ENCODE assay signal across 15 cellular contexts in the genomic region with DNA sequence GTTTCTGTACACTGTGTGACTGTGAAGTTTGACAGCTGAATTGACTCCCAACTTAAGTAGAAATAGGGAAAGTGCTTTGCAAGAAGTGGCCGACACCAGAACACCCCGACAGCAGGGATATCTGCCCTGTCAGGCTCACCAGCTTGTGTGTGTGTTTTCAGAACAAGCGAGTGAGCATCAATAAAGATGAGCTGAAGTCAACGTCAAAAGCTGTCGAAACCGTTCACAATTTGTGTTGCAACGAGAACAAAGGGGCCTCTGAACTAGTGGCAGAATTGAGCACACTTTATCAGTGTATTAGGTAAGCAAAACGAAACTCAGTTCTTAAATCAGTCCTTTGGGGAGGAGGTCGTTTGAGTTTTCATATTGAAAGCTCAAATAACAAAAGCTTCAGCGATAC. TPM values are rescaled to one million over a fixed set of nuclear protein-coding genes. Genes with fewer than 3 reads are reported as not detected.
DNase-seq lines count a peak whose midpoint lies in the region; ATAC-seq and TF ChIP-seq lines count a peak whose summit lies in the region.
"Had no signal": no experiment of that assay in that cellular context is flagged by ENCODE, and none has a peak within 500 bp of the region (broad histone marks: within the 10 kb centered on the region; RNA-seq: fewer than 3 reads in every experiment).

No MANE protein-coding gene starts in this region.

- H3K27ac ChIP-seq in endodermal cell (ENCODE audit: low read depth, low read length) (no peak overlapping the region), psoas muscle (peak overlapping the region; percentile 33)

- H3K9me3 Mint-ChIP-seq in endodermal cell (no peaks in the 10 kb centered on the region), WTC11 (no peaks in the 10 kb centered on the region)

- WGBS in endodermal cell (ENCODE audit: insufficient coverage in 1 of 2, insufficient read length in 1 of 2), 2 experiments = 94 to 99% methylated on average over 8 to 9 of the region's 10 CpGs
- 75 to 88% (median 75%) methylated on average over 10 of the region's 10 CpGs for WGBS in psoas muscle, 3 donors

- TF ChIP-seq CTCF in endodermal cell (conservative IDR thresholded peaks at IDR 0.05) = no peak
- no peak for TF ChIP-seq CTCF in psoas muscle (IDR thresholded peaks at IDR 0.05)
- TF ChIP-seq CTCF in WTC11 (IDR thresholded peaks at IDR 0.05) = no peak

- intact Hi-C loops in psoas muscle (cut with DNase I) = no loop called here

- ATAC-seq in psoas muscle (no peak), WTC11 (no peak)
- ATAC-seq: left ventricle myocardium superior had no signal

- CTCF ChIA-PET in WTC11 (lab: Charles Lee) = no interaction called here

- H3K4me1 ChIP-seq in endodermal cell (ENCODE audit: control insufficient read depth, insufficient read depth, low read length) (no peaks in the 10 kb centered on the region), psoas muscle (peaks cover 8% of the 10 kb centered on the region)

- no peak overlapping the region for H3K9ac ChIP-seq in endodermal cell (ENCODE audit: extremely low read depth, low read length, poor library complexity, severe bottlenecking)

- H3K4me3 Mint-ChIP-seq in endodermal cell (no peak overlapping the region), WTC11 (no peak overlapping the region)

- H3K4me1 Mint-ChIP-seq in endodermal cell (peaks cover 2% of the 10 kb centered on the region), WTC11 (no peaks in the 10 kb centered on the region)

- H3K27me3 ChIP-seq in endodermal cell (ENCODE audit: control insufficient read depth, insufficient read depth, low read length, poor library complexity, severe bottlenecking) (no peaks in the 10 kb centered on the region), psoas muscle (ENCODE audit: insufficient read depth in 3 of 3, low read length in 2 of 3) (no peaks in the 10 kb centered on the region)

- POLR2A ChIA-PET in WTC11 (lab: Charles Lee) = no interaction called here

- H3K36me3 ChIP-seq in endodermal cell (ENCODE audit: control insufficient read depth, insufficient read depth, low read length) = peaks cover 90% of the 10 kb centered on the region
- H3K36me3 ChIP-seq in psoas muscle (ENCODE audit: insufficient read depth in 1 of 2, low read depth in 1 of 2) = peaks cover 11 to 100% of the 10 kb centered on the region in 2 donors

- H3K9me3 ChIP-seq in endodermal cell (ENCODE audit: control insufficient read depth, low read length) (no peaks in the 10 kb centered on the region), psoas muscle (no peaks in the 10 kb centered on the region)

- no peak overlapping the region for H3K4me3 ChIP-seq in endodermal cell (ENCODE audit: low read length)
- no peak overlapping the region for H3K4me3 ChIP-seq in psoas muscle

- peaks cover 91% of the 10 kb centered on the region for H3K36me3 Mint-ChIP-seq in endodermal cell (ENCODE audit: low read depth)
- H3K36me3 Mint-ChIP-seq in WTC11 = peaks cover 87% of the 10 kb centered on the region

- DNase-seq in NOMO-1 treated with DMSO at 0.1 percent for 48 hours (lab: John Stamatoyannopoulos, UW; ENCODE audit: unreplicated experiment) (peak; percentile 3), NOMO-1 treated with dmso at 0.1 percent for 144 hours (lab: John Stamatoyannopoulos, UW; ENCODE audit: unreplicated experiment) (no peak), endodermal cell (peak; percentile 24), psoas muscle (no peak), WTC11 (ENCODE audit: low spot score) (no peak), AG08395 (ENCODE audit: low spot score) (no peak)
- DNase-seq: 8988T; activated CD4-positive, alpha-beta T cell treated with anti-CD3 and anti-CD28 coated beads, Interleukin-2, amount 50 U/mL, for 48 hours; activated gamma-delta T cell treated with Interleukin-2 at 50 U/mL for 16 hours; anterior cingulate cortex; C1 segment of cervical spinal cord; GF-D8; left ventricle myocardium superior; NCI-H2081 treated with DMSO at 0.1 percent for 48 hours; NCI-H526 treated with DMSO at 0.1 percent for 48 hours had no signal

- no peaks in the 10 kb centered on the region for H3K27me3 Mint-ChIP-seq in endodermal cell (ENCODE audit: insufficient read depth)
- no peaks in the 10 kb centered on the region for H3K27me3 Mint-ChIP-seq in WTC11 (ENCODE audit: low read depth)

- H3K27ac Mint-ChIP-seq in endodermal cell = no peak overlapping the region
- H3K27ac Mint-ChIP-seq in WTC11 = no peak overlapping the region

TF ChIP-seq in WTC11, 78 proteins besides CTCF, POLR2A, EP300 and RAD21 (continues in another document):
- TF ChIP-seq TEAD1 (CRISPR knock-in tag; IDR thresholded peaks at IDR 0.05) = no peak
- TF ChIP-seq, protein P1, sequence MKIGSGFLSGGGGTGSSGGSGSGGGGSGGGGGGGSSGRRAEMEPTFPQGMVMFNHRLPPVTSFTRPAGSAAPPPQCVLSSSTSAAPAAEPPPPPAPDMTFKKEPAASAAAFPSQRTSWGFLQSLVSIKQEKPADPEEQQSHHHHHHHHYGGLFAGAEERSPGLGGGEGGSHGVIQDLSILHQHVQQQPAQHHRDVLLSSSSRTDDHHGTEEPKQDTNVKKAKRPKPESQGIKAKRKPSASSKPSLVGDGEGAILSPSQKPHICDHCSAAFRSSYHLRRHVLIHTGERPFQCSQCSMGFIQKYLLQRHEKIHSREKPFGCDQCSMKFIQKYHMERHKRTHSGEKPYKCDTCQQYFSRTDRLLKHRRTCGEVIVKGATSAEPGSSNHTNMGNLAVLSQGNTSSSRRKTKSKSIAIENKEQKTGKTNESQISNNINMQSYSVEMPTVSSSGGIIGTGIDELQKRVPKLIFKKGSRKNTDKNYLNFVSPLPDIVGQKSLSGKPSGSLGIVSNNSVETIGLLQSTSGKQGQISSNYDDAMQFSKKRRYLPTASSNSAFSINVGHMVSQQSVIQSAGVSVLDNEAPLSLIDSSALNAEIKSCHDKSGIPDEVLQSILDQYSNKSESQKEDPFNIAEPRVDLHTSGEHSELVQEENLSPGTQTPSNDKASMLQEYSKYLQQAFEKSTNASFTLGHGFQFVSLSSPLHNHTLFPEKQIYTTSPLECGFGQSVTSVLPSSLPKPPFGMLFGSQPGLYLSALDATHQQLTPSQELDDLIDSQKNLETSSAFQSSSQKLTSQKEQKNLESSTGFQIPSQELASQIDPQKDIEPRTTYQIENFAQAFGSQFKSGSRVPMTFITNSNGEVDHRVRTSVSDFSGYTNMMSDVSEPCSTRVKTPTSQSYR (CRISPR knock-in tag; IDR thresholded peaks at IDR 0.05) = no peak
- TF ChIP-seq, protein P2, sequence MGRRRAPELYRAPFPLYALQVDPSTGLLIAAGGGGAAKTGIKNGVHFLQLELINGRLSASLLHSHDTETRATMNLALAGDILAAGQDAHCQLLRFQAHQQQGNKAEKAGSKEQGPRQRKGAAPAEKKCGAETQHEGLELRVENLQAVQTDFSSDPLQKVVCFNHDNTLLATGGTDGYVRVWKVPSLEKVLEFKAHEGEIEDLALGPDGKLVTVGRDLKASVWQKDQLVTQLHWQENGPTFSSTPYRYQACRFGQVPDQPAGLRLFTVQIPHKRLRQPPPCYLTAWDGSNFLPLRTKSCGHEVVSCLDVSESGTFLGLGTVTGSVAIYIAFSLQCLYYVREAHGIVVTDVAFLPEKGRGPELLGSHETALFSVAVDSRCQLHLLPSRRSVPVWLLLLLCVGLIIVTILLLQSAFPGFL (CRISPR knock-in tag; IDR thresholded peaks at IDR 0.05; ENCODE audit: borderline replicate concordance) = no peak
- no peak for TF ChIP-seq ZNF219 (CRISPR knock-in tag; IDR thresholded peaks at IDR 0.05; ENCODE audit: borderline replicate concordance)
- TF ChIP-seq, protein P3, sequence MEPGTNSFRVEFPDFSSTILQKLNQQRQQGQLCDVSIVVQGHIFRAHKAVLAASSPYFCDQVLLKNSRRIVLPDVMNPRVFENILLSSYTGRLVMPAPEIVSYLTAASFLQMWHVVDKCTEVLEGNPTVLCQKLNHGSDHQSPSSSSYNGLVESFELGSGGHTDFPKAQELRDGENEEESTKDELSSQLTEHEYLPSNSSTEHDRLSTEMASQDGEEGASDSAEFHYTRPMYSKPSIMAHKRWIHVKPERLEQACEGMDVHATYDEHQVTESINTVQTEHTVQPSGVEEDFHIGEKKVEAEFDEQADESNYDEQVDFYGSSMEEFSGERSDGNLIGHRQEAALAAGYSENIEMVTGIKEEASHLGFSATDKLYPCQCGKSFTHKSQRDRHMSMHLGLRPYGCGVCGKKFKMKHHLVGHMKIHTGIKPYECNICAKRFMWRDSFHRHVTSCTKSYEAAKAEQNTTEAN (CRISPR knock-in tag; IDR thresholded peaks at IDR 0.05) = no peak
- no peak for TF ChIP-seq IRF2 (CRISPR knock-in tag; IDR thresholded peaks at IDR 0.05; ENCODE audit: borderline replicate concordance, low read depth)
- no peak for TF ChIP-seq ELF4 (CRISPR knock-in tag; IDR thresholded peaks at IDR 0.05; ENCODE audit: low read depth)

RNA-seq across cellular contexts. Expression of a gene that starts 10.7 kb away (rescaled TPM):
- total RNA-seq in endodermal cell (10 to 100 TPM; 66.6 to 72.5 TPM), psoas muscle (10 to 100 TPM; 32.8 to 43.6 (median 34.2) TPM), WTC11 (2021) (53.0 to 66.9 TPM (median 57.6 TPM) in 3 replicates)
- 126 TPM for polyA plus RNA-seq in endodermal cell (2013, experiment 1 of 2)
- 112 TPM for polyA plus RNA-seq in endodermal cell (2013, experiment 2 of 2)
- polyA plus RNA-seq in psoas muscle = 10 to 100 TPM; 24.1 to 41.1 (median 38.8) TPM

RNA-seq across cellular contexts. Expression of a gene that starts 15.3 kb away (rescaled TPM):
- total RNA-seq in endodermal cell = 10 to 100 TPM; 55.9 to 76.6 TPM
- polyA plus RNA-seq in endodermal cell (2013, experiment 1 of 2) = 33.0 TPM
- polyA plus RNA-seq in endodermal cell (2013, experiment 2 of 2) = 30.2 TPM
- total RNA-seq in psoas muscle = 10 to 100 TPM; 41.2 to 50.5 (median 45.0) TPM
- 10 to 100 TPM; 38.2 to 47.3 (median 41.0) TPM for polyA plus RNA-seq in psoas muscle
- 26.3 to 36.2 TPM (median 32.4 TPM) in 3 replicates for total RNA-seq in WTC11 (2021)

RNA-seq across cellular contexts. Expression of a gene that starts 27.5 kb away (rescaled TPM):
- total RNA-seq in endodermal cell (not detected), psoas muscle (under 1 TPM; 0.08 to 0.32 (median 0.19) TPM), WTC11 (2021) (not detected in 3 replicates)
- polyA plus RNA-seq in endodermal cell (2013, experiment 1 of 2) = not detected
- not detected for polyA plus RNA-seq in endodermal cell (2013, experiment 2 of 2)
- under 1 TPM in 2 of 3 donors, not detected in 1; 0.03 to 0.05 TPM for polyA plus RNA-seq in psoas muscle

RNA-seq across cellular contexts. Expression of a gene that starts 40.4 kb away (rescaled TPM):
- total RNA-seq in endodermal cell (10 to 100 TPM; 52.6 to 62.6 TPM), psoas muscle (10 to 100 TPM; 72.1 to 88.5 (median 87.1) TPM), WTC11 (2021) (41.1 to 44.8 TPM (median 43.0 TPM) in 3 replicates)
- polyA plus RNA-seq in endodermal cell (2013, experiment 1 of 2) = 73.3 TPM
- polyA plus RNA-seq in endodermal cell (2013, experiment 2 of 2) = 79.4 TPM
- polyA plus RNA-seq in psoas muscle = 10 to 100 TPM; 57.1 to 65.4 (median 63.6) TPM

RNA-seq across cellular contexts. Expression of a gene that starts 50.9 kb away (rescaled TPM):
- 10 to 100 TPM; 48.6 to 50.8 TPM for total RNA-seq in endodermal cell
- 54.6 TPM for polyA plus RNA-seq in endodermal cell (2013, experiment 1 of 2)
- 51.3 TPM for polyA plus RNA-seq in endodermal cell (2013, experiment 2 of 2)
- 10 to 100 TPM; 33.7 to 57.5 (median 34.2) TPM for total RNA-seq in psoas muscle
- 10 to 100 TPM; 23.2 to 61.2 (median 42.9) TPM for polyA plus RNA-seq in psoas muscle
- 46.9 to 48.7 TPM (median 47.0 TPM) in 3 replicates for total RNA-seq in WTC11 (2021)

Comparison
In these comparisons a context has a peak if more than half of its experiments do, and no peak if none do; other contexts are left out.
1. DNase-seq: peak in NOMO-1 treated with DMSO at 0.1 percent for 48 hours (single experiment) and endodermal cell (single experiment); none in NOMO-1 treated with dmso at 0.1 percent for 144 hours (single experiment), psoas muscle (0 of 2), WTC11 (single experiment) and AG08395 (single experiment).